ENCODE assay signal across 26 cellular contexts in genomic region chr3:73442886-73443285, GRCh38.
"Had no signal": no experiment of that assay in that cellular context is flagged by ENCODE, and none has a peak within 500 bp of the region (broad histone marks: within the 10 kb centered on the region; RNA-seq: fewer than 3 reads in every experiment).

No MANE protein-coding gene starts in this region.

- H3K4me2 ChIP-seq: SK-N-SH had no signal

- H3K36me3 ChIP-seq: ascending aorta, cardiac muscle cell, SJSA1 had no signal

- H3K4me1 ChIP-seq: SJSA1 had no signal

- H3K27ac ChIP-seq: ascending aorta, cardiac muscle cell, SJSA1 had no signal

- H3K27me3 Mint-ChIP-seq: activated naive CD4-positive, alpha-beta T cell treated with anti-CD3 and anti-CD28 coated beads, Interleukin-2, amount 50 U/mL, for 24 hours had no signal

- H3K27me3 ChIP-seq: ascending aorta, cardiac muscle cell had no signal

- H3K9me3 ChIP-seq: ascending aorta, SJSA1, SK-N-SH had no signal

- DNase-seq: activated CD4-positive, alpha-beta T cell treated with anti-CD3 and anti-CD28 coated beads, Interleukin-2, amount 10 ng/mL, durations not matched to agents 7 days and 5 days; activated CD4-positive, alpha-beta T cell treated with anti-CD3 and anti-CD28 coated beads, Interleukin-2, amount 50 U/mL, for 48 hours; activated CD8-positive, alpha-beta T cell treated with anti-CD3 and anti-CD28 coated beads, Interleukin-2, amount 10 ng/mL, durations not matched to agents 7 days and 5 days; activated gamma-delta T cell; activated naive CD4-positive, alpha-beta T cell treated with Interleukin-2 at 50 U/mL for 16 hours; activated naive CD8-positive, alpha-beta T cell treated with anti-CD3 and anti-CD28 coated beads, Interleukin-2, amount 10 ng/mL, durations not matched to agents 7 days and 5 days; activated T-cell treated with anti-CD3 and anti-CD28 coated beads, Interleukin-2, amount 50 U/mL, for 24 hours; amygdala; NCI-H1092 treated with DMSO at 0.1 percent for 48 hours; NCI-H1417; NCI-H146; NCI-H187 treated with DMSO at 0.1 percent for 48 hours; NCI-H2081; NCI-H345; NCI-H524 treated with DMSO at 0.1 percent for 48 hours; RPMI8226; SHP77 treated with DMSO at 0.1 percent for 48 hours; SK-N-SH had no signal

- ATAC-seq: activated CD8-positive, alpha-beta T cell treated with anti-CD3 and anti-CD28 coated beads, Interleukin-2, amount 10 ng/mL, durations not matched to agents 7 days and 5 days; Panc1 had no signal

- H3K4me1 Mint-ChIP-seq: activated CD4-positive, alpha-beta T cell treated with anti-CD3 and anti-CD28 coated beads, Interleukin-2, amount 10 ng/mL, durations not matched to agents 7 days and 5 days; activated naive CD4-positive, alpha-beta T cell treated with anti-CD3 and anti-CD28 coated beads, Interleukin-2, amount 50 U/mL, for 24 hours; activated naive CD8-positive, alpha-beta T cell treated with anti-CD3 and anti-CD28 coated beads, Interleukin-2, amount 10 ng/mL, durations not matched to agents 7 days and 5 days had no signal

- H3K27ac Mint-ChIP-seq: activated CD4-positive, alpha-beta T cell treated with anti-CD3 and anti-CD28 coated beads, Interleukin-2, amount 10 ng/mL, durations not matched to agents 7 days and 5 days; activated CD8-positive, alpha-beta T cell treated with anti-CD3 and anti-CD28 coated beads, Interleukin-2, amount 10 ng/mL, durations not matched to agents 7 days and 5 days; activated naive CD4-positive, alpha-beta T cell treated with anti-CD3 and anti-CD28 coated beads, Interleukin-2, amount 50 U/mL, for 24 hours; activated naive CD8-positive, alpha-beta T cell treated with anti-CD3 and anti-CD28 coated beads, Interleukin-2, amount 10 ng/mL, durations not matched to agents 7 days and 5 days; activated T-cell treated with anti-CD3 and anti-CD28 coated beads, Interleukin-2, amount 50 U/mL, for 24 hours; activated T-helper 2 cell treated with anti-CD3 and anti-CD28 coated beads, Interferon-gamma antibody, Interleukin-2, Interleukin-4, amounts not matched to agents 10 μg/mL and 5 μg/mL and 100 μg/mL, durations not matched to agents 14 hours and 24 hours and 36 hours; T-helper 1 cell treated with Interleukin-12 subunit alpha and Interleukin-12 subunit beta and Interleukin-4 antibody, amounts not matched to agents 30 μg/mL and 1 μg/mL, for 36 hours; T-helper 2 cell treated with Interferon-gamma antibody and Interleukin-4, amounts not matched to agents 5 μg/mL and 100 μg/mL, for 36 hours had no signal

- H3K9me3 Mint-ChIP-seq: activated CD4-positive, alpha-beta T cell treated with anti-CD3 and anti-CD28 coated beads, Interleukin-2, amount 10 ng/mL, durations not matched to agents 7 days and 5 days; activated naive CD4-positive, alpha-beta T cell treated with anti-CD3 and anti-CD28 coated beads, Interleukin-2, amount 50 U/mL, for 24 hours; activated T-cell treated with anti-CD3 and anti-CD28 coated beads, Interleukin-2, amount 50 U/mL, for 24 hours; activated T-helper 2 cell treated with anti-CD3 and anti-CD28 coated beads, Interferon-gamma antibody, Interleukin-2, Interleukin-4, amounts not matched to agents 10 μg/mL and 5 μg/mL and 100 μg/mL, durations not matched to agents 14 hours and 24 hours and 36 hours; T-helper 1 cell treated with Interleukin-12 subunit alpha and Interleukin-12 subunit beta and Interleukin-4 antibody, amounts not matched to agents 30 μg/mL and 1 μg/mL, for 36 hours; T-helper 2 cell treated with Interferon-gamma antibody and Interleukin-4, amounts not matched to agents 5 μg/mL and 100 μg/mL, for 36 hours had no signal

- H3K4me3 Mint-ChIP-seq: activated CD4-positive, alpha-beta T cell treated with anti-CD3 and anti-CD28 coated beads, Interleukin-2, amount 10 ng/mL, durations not matched to agents 7 days and 5 days; activated CD8-positive, alpha-beta T cell treated with anti-CD3 and anti-CD28 coated beads, Interleukin-2, amount 10 ng/mL, durations not matched to agents 7 days and 5 days; activated naive CD4-positive, alpha-beta T cell treated with anti-CD3 and anti-CD28 coated beads, Interleukin-2, amount 50 U/mL, for 24 hours; activated naive CD8-positive, alpha-beta T cell treated with anti-CD3 and anti-CD28 coated beads, Interleukin-2, amount 10 ng/mL, durations not matched to agents 7 days and 5 days; activated T-cell treated with anti-CD3 and anti-CD28 coated beads, Interleukin-2, amount 50 U/mL, for 24 hours; T-helper 1 cell treated with Interleukin-12 subunit alpha and Interleukin-12 subunit beta and Interleukin-4 antibody, amounts not matched to agents 30 μg/mL and 1 μg/mL, for 36 hours; T-helper 2 cell treated with Interferon-gamma antibody and Interleukin-4, amounts not matched to agents 5 μg/mL and 100 μg/mL, for 36 hours had no signal

- H3K36me3 Mint-ChIP-seq: activated naive CD4-positive, alpha-beta T cell treated with anti-CD3 and anti-CD28 coated beads, Interleukin-2, amount 50 U/mL, for 24 hours; activated naive CD8-positive, alpha-beta T cell treated with anti-CD3 and anti-CD28 coated beads, Interleukin-2, amount 10 ng/mL, durations not matched to agents 7 days and 5 days had no signal

- H3K4me3 ChIP-seq: ascending aorta, cardiac muscle cell, SJSA1 had no signal

- H3K9ac ChIP-seq: SK-N-SH had no signal
